In genomic region chrX:151701071-151701470, GRCh38 we compare ENCODE assay signal across 43 cellular contexts. TPM values are rescaled to one million over a fixed set of nuclear protein-coding genes. Genes with fewer than 3 reads are reported as not detected.
"Had no signal": no experiment of that assay in that cellular context is flagged by ENCODE, and none has a peak within 500 bp of the region (broad histone marks: within the 10 kb centered on the region; RNA-seq: fewer than 3 reads in every experiment).

No MANE protein-coding gene starts in this region.

- DNase-seq: activated effector memory CD4-positive, alpha-beta T cell treated with anti-CD3 and anti-CD28 coated beads, Interleukin-2, amount 50 U/mL, for 16 hours; activated effector memory CD4-positive, alpha-beta T cell treated with Interleukin-2 at 50 U/mL for 16 hours; activated gamma-delta T cell; activated gamma-delta T cell treated with Interleukin-2 at 50 U/mL for 16 hours; activated naive CD4-positive, alpha-beta T cell; activated naive CD4-positive, alpha-beta T cell treated with anti-CD3 and anti-CD28 coated beads for 36 hours; activated naive CD4-positive, alpha-beta T cell treated with anti-CD3 and anti-CD28 coated beads, Interleukin-2, amount 10 ng/mL, durations not matched to agents 7 days and 5 days; activated naive CD4-positive, alpha-beta T cell treated with anti-CD3 and anti-CD28 coated beads, Interleukin-2, amount 50 U/mL, for 16 hours; activated naive CD4-positive, alpha-beta T cell treated with Interleukin-2 at 50 U/mL for 16 hours; activated naive CD8-positive, alpha-beta T cell treated with anti-CD3 and anti-CD28 coated beads for 36 hours; activated naive CD8-positive, alpha-beta T cell treated with anti-CD3 and anti-CD28 coated beads, Interleukin-2, amount 10 ng/mL, durations not matched to agents 7 days and 5 days; activated naive CD8-positive, alpha-beta T cell treated with anti-CD3 and anti-CD28 coated beads, Interleukin-2, amount 50 U/mL, for 24 hours; activated T-cell treated with anti-CD3 and anti-CD28 coated beads for 4 hours; activated T-cell treated with anti-CD3 and anti-CD28 coated beads, Interleukin-2, amount 50 U/mL, for 1 hour; activated T-cell treated with anti-CD3 and anti-CD28 coated beads, Interleukin-2, amount 50 U/mL, for 24 hours; activated T-cell treated with anti-CD3 and anti-CD28 coated beads, Interleukin-2, amount 50 U/mL, for 4 hours; activated T-cell treated with anti-CD3 and anti-CD28 coated beads, Interleukin-2, amount 50 U/mL, for 48 hours; activated T-cell treated with anti-CD3 and anti-CD28 coated beads, Interleukin-2, amount 50 U/mL, for 72 hours; adrenal gland; amniotic stem cell; amygdala; anterior cingulate cortex; aorta; body of pancreas; brain microvascular endothelial cell; caudate nucleus; central memory CD4-positive, alpha-beta T cell; cerebellar nuclear complex had no signal

- H3K4me1 ChIP-seq: adrenal gland, ascending aorta, body of pancreas, breast epithelium had no signal

- H3K27ac Mint-ChIP-seq: activated naive CD4-positive, alpha-beta T cell treated with anti-CD3 and anti-CD28 coated beads for 36 hours; activated naive CD4-positive, alpha-beta T cell treated with anti-CD3 and anti-CD28 coated beads, Interleukin-2, amount 10 ng/mL, durations not matched to agents 7 days and 5 days; activated naive CD4-positive, alpha-beta T cell treated with anti-CD3 and anti-CD28 coated beads, Interleukin-2, amount 50 U/mL, for 24 hours; activated naive CD4-positive, alpha-beta T cell treated with anti-CD3 and anti-CD28 coated beads, Interleukin-2, amount 50 U/mL, for 72 hours; activated naive CD8-positive, alpha-beta T cell; activated naive CD8-positive, alpha-beta T cell treated with anti-CD3 and anti-CD28 coated beads for 36 hours; activated naive CD8-positive, alpha-beta T cell treated with anti-CD3 and anti-CD28 coated beads, Interleukin-2, amount 10 ng/mL, durations not matched to agents 7 days and 5 days; activated naive CD8-positive, alpha-beta T cell treated with anti-CD3 and anti-CD28 coated beads, Interleukin-2, amount 50 U/mL, for 24 hours; activated T-cell treated with anti-CD3 and anti-CD28 coated beads, Interleukin-2, amount 50 U/mL, for 24 hours; activated T-cell treated with anti-CD3 and anti-CD28 coated beads, Interleukin-2, amount 50 U/mL, for 72 hours; activated T-helper 1 cell treated with anti-CD3 and anti-CD28 coated beads, Interleukin-12 subunit alpha, Interleukin-12 subunit beta, Interleukin-2, Interleukin-4 antibody, amounts not matched to agents 30 ng/mL and 10 ng/mL and 1 ng/mL, durations not matched to agents 14 hours and 24 hours and 36 hours; activated T-helper 17 cell treated with anti-CD3 and anti-CD28 coated beads, Interleukin-2, amount 50 U/mL, for 72 hours; activated T-helper 2 cell treated with anti-CD3 and anti-CD28 coated beads, Interferon-gamma antibody, Interleukin-2, Interleukin-4, amounts not matched to agents 10 μg/mL and 5 μg/mL and 100 μg/mL, durations not matched to agents 14 hours and 24 hours and 36 hours; brain had no signal

- H3K9me3 ChIP-seq: adrenal gland, ascending aorta, body of pancreas, breast epithelium had no signal

- H3K4me3 ChIP-seq: adrenal gland, ascending aorta, body of pancreas, breast epithelium, cardiac muscle cell had no signal

- ATAC-seq: activated naive CD4-positive, alpha-beta T cell treated with anti-CD3 and anti-CD28 coated beads, Interleukin-2, amount 50 U/mL, for 72 hours; activated naive CD8-positive, alpha-beta T cell treated with anti-CD3 and anti-CD28 coated beads, Interleukin-2, amount 50 U/mL, for 24 hours; activated T-cell treated with anti-CD3 and anti-CD28 coated beads, Interleukin-2, amount 50 U/mL, for 4 hours; activated T-cell treated with anti-CD3 and anti-CD28 coated beads, Interleukin-2, amount 50 U/mL, for 72 hours; activated T-helper 17 cell treated with anti-CD3 and anti-CD28 coated beads, Interleukin-2, amount 50 U/mL, for 72 hours; body of pancreas had no signal

- H3K9me3 Mint-ChIP-seq: activated naive CD4-positive, alpha-beta T cell treated with anti-CD3 and anti-CD28 coated beads for 36 hours; activated naive CD4-positive, alpha-beta T cell treated with anti-CD3 and anti-CD28 coated beads, Interleukin-2, amount 10 ng/mL, durations not matched to agents 7 days and 5 days; activated naive CD4-positive, alpha-beta T cell treated with anti-CD3 and anti-CD28 coated beads, Interleukin-2, amount 50 U/mL, for 24 hours; activated naive CD4-positive, alpha-beta T cell treated with anti-CD3 and anti-CD28 coated beads, Interleukin-2, amount 50 U/mL, for 72 hours; activated naive CD8-positive, alpha-beta T cell treated with anti-CD3 and anti-CD28 coated beads for 36 hours; activated naive CD8-positive, alpha-beta T cell treated with anti-CD3 and anti-CD28 coated beads, Interleukin-2, amount 10 ng/mL, durations not matched to agents 7 days and 5 days; activated naive CD8-positive, alpha-beta T cell treated with anti-CD3 and anti-CD28 coated beads, Interleukin-2, amount 50 U/mL, for 24 hours; activated T-cell treated with anti-CD3 and anti-CD28 coated beads, Interleukin-2, amount 50 U/mL, for 24 hours; activated T-cell treated with anti-CD3 and anti-CD28 coated beads, Interleukin-2, amount 50 U/mL, for 4 hours; activated T-cell treated with anti-CD3 and anti-CD28 coated beads, Interleukin-2, amount 50 U/mL, for 72 hours; activated T-helper 1 cell treated with anti-CD3 and anti-CD28 coated beads, Interleukin-12 subunit alpha, Interleukin-12 subunit beta, Interleukin-2, Interleukin-4 antibody, amounts not matched to agents 30 ng/mL and 10 ng/mL and 1 ng/mL, durations not matched to agents 14 hours and 24 hours and 36 hours; activated T-helper 17 cell treated with anti-CD3 and anti-CD28 coated beads, Interleukin-2, amount 50 U/mL, for 72 hours; activated T-helper 2 cell treated with anti-CD3 and anti-CD28 coated beads, Interferon-gamma antibody, Interleukin-2, Interleukin-4, amounts not matched to agents 10 μg/mL and 5 μg/mL and 100 μg/mL, durations not matched to agents 14 hours and 24 hours and 36 hours; central memory CD8-positive, alpha-beta T cell had no signal

- H3K27ac ChIP-seq: adrenal gland, ascending aorta, body of pancreas, brain microvascular endothelial cell, breast epithelium, cardiac muscle cell had no signal

- H3K36me3 ChIP-seq: adrenal gland, ascending aorta, brain microvascular endothelial cell, breast epithelium, cardiac muscle cell had no signal

- H3K4me3 Mint-ChIP-seq: activated naive CD4-positive, alpha-beta T cell treated with anti-CD3 and anti-CD28 coated beads for 36 hours; activated naive CD4-positive, alpha-beta T cell treated with anti-CD3 and anti-CD28 coated beads, Interleukin-2, amount 10 ng/mL, durations not matched to agents 7 days and 5 days; activated naive CD4-positive, alpha-beta T cell treated with anti-CD3 and anti-CD28 coated beads, Interleukin-2, amount 50 U/mL, for 24 hours; activated naive CD8-positive, alpha-beta T cell; activated naive CD8-positive, alpha-beta T cell treated with anti-CD3 and anti-CD28 coated beads for 36 hours; activated naive CD8-positive, alpha-beta T cell treated with anti-CD3 and anti-CD28 coated beads, Interleukin-2, amount 10 ng/mL, durations not matched to agents 7 days and 5 days; activated naive CD8-positive, alpha-beta T cell treated with anti-CD3 and anti-CD28 coated beads, Interleukin-2, amount 50 U/mL, for 24 hours; activated T-cell treated with anti-CD3 and anti-CD28 coated beads, Interleukin-2, amount 50 U/mL, for 24 hours; activated T-cell treated with anti-CD3 and anti-CD28 coated beads, Interleukin-2, amount 50 U/mL, for 4 hours; activated T-cell treated with anti-CD3 and anti-CD28 coated beads, Interleukin-2, amount 50 U/mL, for 72 hours; activated T-helper 1 cell treated with anti-CD3 and anti-CD28 coated beads, Interleukin-12 subunit alpha, Interleukin-12 subunit beta, Interleukin-2, Interleukin-4 antibody, amounts not matched to agents 30 ng/mL and 10 ng/mL and 1 ng/mL, durations not matched to agents 14 hours and 24 hours and 36 hours; activated T-helper 17 cell treated with anti-CD3 and anti-CD28 coated beads, Interleukin-2, amount 50 U/mL, for 72 hours; brain; central memory CD8-positive, alpha-beta T cell had no signal

- H3K36me3 Mint-ChIP-seq: activated naive CD4-positive, alpha-beta T cell treated with anti-CD3 and anti-CD28 coated beads, Interleukin-2, amount 10 ng/mL, durations not matched to agents 7 days and 5 days; activated naive CD4-positive, alpha-beta T cell treated with anti-CD3 and anti-CD28 coated beads, Interleukin-2, amount 50 U/mL, for 24 hours; activated naive CD4-positive, alpha-beta T cell treated with anti-CD3 and anti-CD28 coated beads, Interleukin-2, amount 50 U/mL, for 72 hours; activated naive CD8-positive, alpha-beta T cell; activated naive CD8-positive, alpha-beta T cell treated with anti-CD3 and anti-CD28 coated beads for 36 hours; activated naive CD8-positive, alpha-beta T cell treated with anti-CD3 and anti-CD28 coated beads, Interleukin-2, amount 10 ng/mL, durations not matched to agents 7 days and 5 days; brain had no signal

- H3K27me3 ChIP-seq: ascending aorta, body of pancreas, brain microvascular endothelial cell, cardiac muscle cell had no signal

- H3K27me3 Mint-ChIP-seq: activated naive CD4-positive, alpha-beta T cell treated with anti-CD3 and anti-CD28 coated beads, Interleukin-2, amount 10 ng/mL, durations not matched to agents 7 days and 5 days; activated naive CD8-positive, alpha-beta T cell; activated naive CD8-positive, alpha-beta T cell treated with anti-CD3 and anti-CD28 coated beads for 36 hours; central memory CD8-positive, alpha-beta T cell had no signal

- H3K4me1 Mint-ChIP-seq: activated naive CD4-positive, alpha-beta T cell treated with anti-CD3 and anti-CD28 coated beads, Interleukin-2, amount 10 ng/mL, durations not matched to agents 7 days and 5 days; activated naive CD4-positive, alpha-beta T cell treated with anti-CD3 and anti-CD28 coated beads, Interleukin-2, amount 50 U/mL, for 24 hours; activated naive CD8-positive, alpha-beta T cell treated with anti-CD3 and anti-CD28 coated beads for 36 hours; activated naive CD8-positive, alpha-beta T cell treated with anti-CD3 and anti-CD28 coated beads, Interleukin-2, amount 10 ng/mL, durations not matched to agents 7 days and 5 days; activated naive CD8-positive, alpha-beta T cell treated with anti-CD3 and anti-CD28 coated beads, Interleukin-2, amount 50 U/mL, for 24 hours; activated T-helper 17 cell treated with anti-CD3 and anti-CD28 coated beads, Interleukin-2, amount 50 U/mL, for 72 hours; central memory CD8-positive, alpha-beta T cell had no signal

RNA-seq across cellular contexts. Expression of gene PRRG3, which starts 5.8 kb away (rescaled TPM):
- total RNA-seq: activated naive CD4-positive, alpha-beta T cell treated with anti-CD3 and anti-CD28 coated beads for 36 hours; activated naive CD4-positive, alpha-beta T cell treated with anti-CD3 and anti-CD28 coated beads, Interleukin-2, amount 50 U/mL, for 72 hours; activated naive CD8-positive, alpha-beta T cell treated with anti-CD3 and anti-CD28 coated beads for 36 hours; activated naive CD8-positive, alpha-beta T cell treated with anti-CD3 and anti-CD28 coated beads, Interleukin-2, amount 10 ng/mL, durations not matched to agents 7 days and 5 days; activated T-cell treated with anti-CD3 and anti-CD28 coated beads, Interleukin-2, amount 50 U/mL, for 4 hours; activated T-cell treated with anti-CD3 and anti-CD28 coated beads, Interleukin-2, amount 50 U/mL, for 72 hours; activated T-helper 1 cell treated with anti-CD3 and anti-CD28 coated beads, Interleukin-12 subunit alpha, Interleukin-12 subunit beta, Interleukin-2, Interleukin-4 antibody, amounts not matched to agents 30 ng/mL and 10 ng/mL and 1 ng/mL, durations not matched to agents 14 hours and 24 hours and 36 hours; activated T-helper 17 cell treated with anti-CD3 and anti-CD28 coated beads, Interleukin-2, amount 50 U/mL, for 72 hours; activated T-helper 2 cell treated with anti-CD3 and anti-CD28 coated beads, Interferon-gamma antibody, Interleukin-2, Interleukin-4, amounts not matched to agents 10 μg/mL and 5 μg/mL and 100 μg/mL, durations not matched to agents 14 hours and 24 hours and 36 hours; ascending aorta; bronchial epithelial cell had no signal
- polyA plus RNA-seq: aorta had no signal

RNA-seq across cellular contexts. Expression of gene FATE1, which starts 14.8 kb away (rescaled TPM):
- total RNA-seq: activated naive CD4-positive, alpha-beta T cell treated with anti-CD3 and anti-CD28 coated beads for 36 hours; activated naive CD4-positive, alpha-beta T cell treated with anti-CD3 and anti-CD28 coated beads, Interleukin-2, amount 50 U/mL, for 72 hours; activated naive CD8-positive, alpha-beta T cell treated with anti-CD3 and anti-CD28 coated beads for 36 hours; activated naive CD8-positive, alpha-beta T cell treated with anti-CD3 and anti-CD28 coated beads, Interleukin-2, amount 10 ng/mL, durations not matched to agents 7 days and 5 days; activated T-cell treated with anti-CD3 and anti-CD28 coated beads, Interleukin-2, amount 50 U/mL, for 4 hours; activated T-cell treated with anti-CD3 and anti-CD28 coated beads, Interleukin-2, amount 50 U/mL, for 72 hours; activated T-helper 1 cell treated with anti-CD3 and anti-CD28 coated beads, Interleukin-12 subunit alpha, Interleukin-12 subunit beta, Interleukin-2, Interleukin-4 antibody, amounts not matched to agents 30 ng/mL and 10 ng/mL and 1 ng/mL, durations not matched to agents 14 hours and 24 hours and 36 hours; activated T-helper 17 cell treated with anti-CD3 and anti-CD28 coated beads, Interleukin-2, amount 50 U/mL, for 72 hours; activated T-helper 2 cell treated with anti-CD3 and anti-CD28 coated beads, Interferon-gamma antibody, Interleukin-2, Interleukin-4, amounts not matched to agents 10 μg/mL and 5 μg/mL and 100 μg/mL, durations not matched to agents 14 hours and 24 hours and 36 hours; aorta; ascending aorta; astrocyte; body of pancreas; breast epithelium; bronchial epithelial cell; cerebellum had no signal
- polyA plus RNA-seq: aorta, cardiac muscle cell had no signal

RNA-seq across cellular contexts. Expression of gene CNGA2, which starts 33.5 kb away (rescaled TPM):
- total RNA-seq: activated naive CD4-positive, alpha-beta T cell treated with anti-CD3 and anti-CD28 coated beads for 36 hours; activated naive CD4-positive, alpha-beta T cell treated with anti-CD3 and anti-CD28 coated beads, Interleukin-2, amount 50 U/mL, for 72 hours; activated naive CD8-positive, alpha-beta T cell treated with anti-CD3 and anti-CD28 coated beads for 36 hours; activated naive CD8-positive, alpha-beta T cell treated with anti-CD3 and anti-CD28 coated beads, Interleukin-2, amount 10 ng/mL, durations not matched to agents 7 days and 5 days; activated T-cell treated with anti-CD3 and anti-CD28 coated beads, Interleukin-2, amount 50 U/mL, for 4 hours; activated T-cell treated with anti-CD3 and anti-CD28 coated beads, Interleukin-2, amount 50 U/mL, for 72 hours; activated T-helper 1 cell treated with anti-CD3 and anti-CD28 coated beads, Interleukin-12 subunit alpha, Interleukin-12 subunit beta, Interleukin-2, Interleukin-4 antibody, amounts not matched to agents 30 ng/mL and 10 ng/mL and 1 ng/mL, durations not matched to agents 14 hours and 24 hours and 36 hours; activated T-helper 17 cell treated with anti-CD3 and anti-CD28 coated beads, Interleukin-2, amount 50 U/mL, for 72 hours; activated T-helper 2 cell treated with anti-CD3 and anti-CD28 coated beads, Interferon-gamma antibody, Interleukin-2, Interleukin-4, amounts not matched to agents 10 μg/mL and 5 μg/mL and 100 μg/mL, durations not matched to agents 14 hours and 24 hours and 36 hours; adrenal gland; aorta; ascending aorta; astrocyte; body of pancreas; breast epithelium; bronchial epithelial cell; cardiac muscle cell; cerebellum had no signal
- polyA plus RNA-seq: adipose tissue, adrenal gland, aorta, cardiac muscle cell had no signal
